32 cellular contexts compared by ENCODE assay signal in genomic region chr11:32221476-32222032, GRCh38.
"Had no signal": no experiment of that assay in that cellular context is flagged by ENCODE, and none has a peak within 500 bp of the region (broad histone marks: within the 10 kb centered on the region; RNA-seq: fewer than 3 reads in every experiment).

No MANE protein-coding gene starts in this region.

- H3K27me3 ChIP-seq: body of pancreas, breast epithelium, cardiac muscle cell, colonic mucosa, gastroesophageal sphincter had no signal

- H3K4me3 Mint-ChIP-seq: activated B cell treated with CpG ODN at 0.5 μM for 24 hours; activated CD8-positive, alpha-beta T cell treated with anti-CD3 and anti-CD28 coated beads for 36 hours; activated naive CD8-positive, alpha-beta T cell; activated T-cell treated with anti-CD3 and anti-CD28 coated beads, Interleukin-2, amount 50 U/mL, for 4 hours; activated T-helper 17 cell treated with anti-CD3 and anti-CD28 coated beads, Interleukin-2, amount 50 U/mL, for 72 hours; endodermal cell; T-helper 17 cell; T-helper 2 cell treated with Interferon-gamma antibody and Interleukin-4, amounts not matched to agents 5 μg/mL and 100 μg/mL, for 36 hours had no signal

- H3K4me1 ChIP-seq: body of pancreas, breast epithelium, colonic mucosa, gastroesophageal sphincter had no signal

- H3K27me3 Mint-ChIP-seq: activated B cell treated with CpG ODN at 0.5 μM for 24 hours; activated naive CD8-positive, alpha-beta T cell had no signal

- H3K9me3 ChIP-seq: body of pancreas, breast epithelium, colonic mucosa, gastroesophageal sphincter had no signal

- H3K9me3 Mint-ChIP-seq: activated B cell treated with CpG ODN at 0.5 μM for 24 hours; activated CD8-positive, alpha-beta T cell treated with anti-CD3 and anti-CD28 coated beads for 36 hours; activated T-cell treated with anti-CD3 and anti-CD28 coated beads, Interleukin-2, amount 50 U/mL, for 4 hours; activated T-helper 17 cell treated with anti-CD3 and anti-CD28 coated beads, Interleukin-2, amount 50 U/mL, for 72 hours; endodermal cell; T-helper 2 cell treated with Interferon-gamma antibody and Interleukin-4, amounts not matched to agents 5 μg/mL and 100 μg/mL, for 36 hours had no signal

- DNase-seq: activated B cell treated with CpG ODN at 0.5 μM for 24 hours; activated CD4-positive, alpha-beta T cell treated with anti-CD3 and anti-CD28 coated beads for 48 hours; activated CD4-positive, alpha-beta T cell treated with anti-CD3 and anti-CD28 coated beads, Interleukin-2, amount 50 U/mL, for 1 hour; activated CD4-positive, alpha-beta T cell treated with anti-CD3 and anti-CD28 coated beads, Interleukin-2, amount 50 U/mL, for 48 hours; activated CD8-positive, alpha-beta memory T cell treated with anti-CD3 and anti-CD28 coated beads for 24 hours; activated CD8-positive, alpha-beta T cell treated with anti-CD3 and anti-CD28 coated beads for 36 hours; activated effector memory CD4-positive, alpha-beta T cell treated with Interleukin-2 at 50 U/mL for 16 hours; activated gamma-delta T cell treated with Interleukin-2 at 50 U/mL for 16 hours; activated naive CD4-positive, alpha-beta T cell treated with anti-CD3 and anti-CD28 coated beads, Interleukin-2, amount 50 U/mL, for 16 hours; activated naive CD4-positive, alpha-beta T cell treated with Interleukin-2 at 50 U/mL for 16 hours; activated T-cell treated with anti-CD3 and anti-CD28 coated beads, Interleukin-2, amount 50 U/mL, for 4 hours; amygdala; aorta; body of pancreas; central memory CD4-positive, alpha-beta T cell; cerebellar nuclear complex; colonic mucosa; effector memory CD4-positive, alpha-beta T cell; endodermal cell; foreskin melanocyte; T-helper 1 cell; T-helper 17 cell; T1000; WERI-Rb-1 had no signal

- H3K4me1 Mint-ChIP-seq: activated B cell treated with CpG ODN at 0.5 μM for 24 hours; activated T-helper 17 cell treated with anti-CD3 and anti-CD28 coated beads, Interleukin-2, amount 50 U/mL, for 72 hours had no signal

- H3K4me3 ChIP-seq: body of pancreas, breast epithelium, cardiac muscle cell, colonic mucosa, gastroesophageal sphincter had no signal

- H3K36me3 ChIP-seq: breast epithelium, cardiac muscle cell, colonic mucosa, gastroesophageal sphincter, WERI-Rb-1 had no signal

- ATAC-seq: activated CD4-positive, CD25-positive, alpha-beta regulatory T cell treated with anti-CD3 and anti-CD28 coated beads, Interleukin-2, amount 50 U/mL, for 24 hours; activated CD8-positive, alpha-beta T cell treated with anti-CD3 and anti-CD28 coated beads for 36 hours; activated T-cell treated with anti-CD3 and anti-CD28 coated beads, Interleukin-2, amount 50 U/mL, for 4 hours; activated T-helper 17 cell treated with anti-CD3 and anti-CD28 coated beads, Interleukin-2, amount 50 U/mL, for 72 hours; body of pancreas; esophagus mucosa; gastroesophageal sphincter; T-helper 17 cell had no signal

- H3K27ac Mint-ChIP-seq: activated B cell treated with CpG ODN at 0.5 μM for 24 hours; activated CD8-positive, alpha-beta T cell treated with anti-CD3 and anti-CD28 coated beads for 36 hours; activated naive CD8-positive, alpha-beta T cell; activated T-helper 17 cell treated with anti-CD3 and anti-CD28 coated beads, Interleukin-2, amount 50 U/mL, for 72 hours; endodermal cell; T-helper 17 cell; T-helper 2 cell treated with Interferon-gamma antibody and Interleukin-4, amounts not matched to agents 5 μg/mL and 100 μg/mL, for 36 hours had no signal

- H3K27ac ChIP-seq: body of pancreas, breast epithelium, cardiac muscle cell, colonic mucosa, gastroesophageal sphincter, WERI-Rb-1 had no signal
